31 cellular contexts compared by ENCODE assay signal in genomic region chr11:91596111-91596510, GRCh38.
DNase-seq lines count a peak whose midpoint lies in the region; ATAC-seq, FAIRE-seq and TF ChIP-seq lines count a peak whose summit lies in the region.
"Had no signal": no experiment of that assay in that cellular context is flagged by ENCODE, and none has a peak within 500 bp of the region (broad histone marks: within the 10 kb centered on the region; RNA-seq: fewer than 3 reads in every experiment).

No MANE protein-coding gene starts in this region.

- in situ Hi-C loops in K562 (cut with MboI) = no loop called here

- no peak overlapping the region for H3K9ac ChIP-seq in PC-3 (ENCODE audit: low read length)
- H3K9ac ChIP-seq in K562 (ENCODE audit: insufficient read depth in 1 of 2, low read depth in 2 of 2, low read length in 2 of 2) = no peak overlapping the region
- H3K9ac ChIP-seq: BLaER1; BLaER1 treated with 17β-estradiol and CSF1 and Interleukin-3, amounts not matched to agents 10 nM and 100 nM had no signal

- H3F3A ChIP-seq in PC-3 (ENCODE audit: low read length, unreplicated experiment) = no peaks in the 10 kb centered on the region

- H4K20me1 ChIP-seq in PC-3 (ENCODE audit: low read length) = no peaks in the 10 kb centered on the region
- no peaks in the 10 kb centered on the region for H4K20me1 ChIP-seq in K562 (replicated peaks; ENCODE audit: control insufficient read depth, insufficient read depth, low read length)
- H4K20me1 ChIP-seq: BLaER1; BLaER1 treated with 17β-estradiol and CSF1 and Interleukin-3, amounts not matched to agents 10 nM and 100 nM had no signal

- H3K4me1 ChIP-seq in PC-3 (ENCODE audit: insufficient read depth, low read length) = no peaks in the 10 kb centered on the region
- H3K4me1 ChIP-seq in K562 (replicated peaks in 1 of 2; ENCODE audit: control insufficient read depth in 2 of 2, insufficient read depth in 2 of 2, low read length in 2 of 2) = no peaks in the 10 kb centered on the region
- H3K4me1 ChIP-seq in heart left ventricle = no peaks in the 10 kb centered on the region
- H3K4me1 ChIP-seq: A549, Caco-2 had no signal

- ATAC-seq in PC-3 (no peak), K562 (no peak), HG02973 (IDR thresholded peaks at IDR 0.05; ENCODE audit: unreplicated experiment) (no peak), heart left ventricle (no peak)
- ATAC-seq: A549; CD8-positive, alpha-beta T cell had no signal

- H3K4me2 ChIP-seq in PC-3 (ENCODE audit: low read length) (no peak overlapping the region), K562 (ENCODE audit: insufficient read depth, low read length) (no peak overlapping the region)
- H3K4me2 ChIP-seq: A549; BLaER1; BLaER1 treated with 17β-estradiol and CSF1 and Interleukin-3, amounts not matched to agents 10 nM and 100 nM had no signal

- TF ChIP-seq CTCF in PC-3 (conservative IDR thresholded peaks at IDR 0.05; ENCODE audit: low read depth, low read length) (no peak), K562 (IDR thresholded peaks at IDR 0.05 in 2 of 3, conservative IDR thresholded peaks at IDR 0.05 in 1 of 3; ENCODE audit: insufficient read depth in 2 of 3, low read depth in 1 of 3, low read length in 3 of 3) (no peak), heart left ventricle (IDR thresholded peaks at IDR 0.05) (no peak)

- TF ChIP-seq POLR2A in K562 (conservative IDR thresholded peaks at IDR 0.05) (no peak), heart left ventricle (IDR thresholded peaks at IDR 0.05) (no peak)

- H3K9me2 ChIP-seq in PC-3 (replicated peaks; ENCODE audit: low read length) = no peaks in the 10 kb centered on the region

- H3K4me3 ChIP-seq in PC-3 (ENCODE audit: low read length) = no peak overlapping the region
- no peak overlapping the region for H3K4me3 ChIP-seq in K562
- no peak overlapping the region for H3K4me3 ChIP-seq in heart left ventricle
- H3K4me3 ChIP-seq: A549; BLaER1; BLaER1 treated with 17β-estradiol and CSF1 and Interleukin-3, amounts not matched to agents 10 nM and 100 nM had no signal

- CTCF ChIA-PET in PC-3 (lab: Charles Lee) = no interaction called here
- CTCF ChIA-PET in K562 (lab: Yijun Ruan, JAX; ENCODE audit: low intra/inter-chr PET ratio) = no interaction called here

- H3K79me2 ChIP-seq in PC-3 (ENCODE audit: low read length) = no peaks in the 10 kb centered on the region
- no peaks in the 10 kb centered on the region for H3K79me2 ChIP-seq in K562 (ENCODE audit: control insufficient read depth, insufficient read depth, low read length)

- 0% methylated on average over 1 of the region's 1 CpG for WGBS in K562 (ENCODE audit: insufficient coverage, low coverage, missing lambda C conversion rate)
- 78 to 90% (median 81%) methylated on average over 1 of the region's 1 CpG for WGBS in heart left ventricle, 4 donors

- no peaks in the 10 kb centered on the region for H3K36me3 ChIP-seq in PC-3 (ENCODE audit: low read depth, low read length)
- no peaks in the 10 kb centered on the region for H3K36me3 ChIP-seq in K562 (ENCODE audit: control insufficient read depth, insufficient read depth, low read length)
- no peaks in the 10 kb centered on the region for H3K36me3 ChIP-seq in heart left ventricle
- H3K36me3 ChIP-seq: BE2C; BLaER1; BLaER1 treated with 17β-estradiol and CSF1 and Interleukin-3, amounts not matched to agents 10 nM and 100 nM had no signal

- H2AFZ ChIP-seq in PC-3 (ENCODE audit: low read length) (no peak overlapping the region), K562 (ENCODE audit: low read depth, low read length) (no peak overlapping the region)

- H3K27ac ChIP-seq in PC-3 (ENCODE audit: low read length) = no peak overlapping the region
- no peak overlapping the region for H3K27ac ChIP-seq in K562 (ENCODE audit: extremely low read depth, low read depth, low read length)
- H3K27ac ChIP-seq in heart left ventricle = no peak overlapping the region
- H3K27ac ChIP-seq: 22Rv1; A549; BLaER1; BLaER1 treated with 17β-estradiol and CSF1 and Interleukin-3, amounts not matched to agents 10 nM and 100 nM; C4-2B had no signal

- intact Hi-C loops in PC-3 (cut with micrococcal nuclease) = no loop called here
- intact Hi-C loops in K562 (cut with micrococcal nuclease) = loop anchor here (10.0 kb wide), 1 partner anchor 61 kb away; no protein-coding TSS in a partner anchor
- intact Hi-C loops in heart left ventricle (cut with DNase I) = no loop called here

- peaks cover 5% of the 10 kb centered on the region for H3K9me3 ChIP-seq in PC-3 (ENCODE audit: low read length)
- peaks cover 2% of the 10 kb centered on the region; the same call in 1 of the 2 replicates for H3K9me3 ChIP-seq in K562 (replicated peaks; ENCODE audit: control insufficient read depth, insufficient read depth, low read depth, low read length)
- peaks cover 0 to 18% (median 7%) of the 10 kb centered on the region in 12 donors for H3K9me3 ChIP-seq in heart left ventricle
- H3K9me3 ChIP-seq: BE2C had no signal

- H3K27me3 ChIP-seq in PC-3 (ENCODE audit: low read length) (no peaks in the 10 kb centered on the region), K562 (ENCODE audit: control insufficient read depth in 2 of 2, insufficient read depth in 2 of 2, low read length in 2 of 2) (no peaks in the 10 kb centered on the region), heart left ventricle (no peaks in the 10 kb centered on the region)
- H3K27me3 ChIP-seq: BE2C; BLaER1; BLaER1 treated with 17β-estradiol and CSF1 and Interleukin-3, amounts not matched to agents 10 nM and 100 nM had no signal

- no peak for FAIRE-seq in K562 (lab: Jason Lieb, UNC)
- FAIRE-seq: A204.1, A549, D721Med had no signal

- POLR2A ChIA-PET in PC-3 (lab: Charles Lee; ENCODE audit: unreplicated experiment) (no interaction called here), K562 (lab: Yijun Ruan, JAX) (interaction anchor here (0.7 kb wide), 1 partner anchor 238 kb away, joined by 4 read pairs; no protein-coding TSS in a partner anchor)

- no peaks in the 10 kb centered on the region for H3K9me1 ChIP-seq in K562 (ENCODE audit: control insufficient read depth, insufficient read depth, low read length)

- BruUV-seq in PC-3 (replicated peaks; lab: Mats Ljungman, UMichigan) (no TSS peak), K562 (replicated peaks; lab: Mats Ljungman, UMichigan) (no TSS peak)

- no peak for TF ChIP-seq EP300 in K562 (IDR thresholded peaks at IDR 0.05; ENCODE audit: low read length)

- TF ChIP-seq RAD21 in K562 (CRISPR knock-in tag; conservative IDR thresholded peaks at IDR 0.05 in 1 of 2, IDR thresholded peaks at IDR 0.05 in 1 of 2) = no peak

- DNase-seq in PC-3 = peak; percentile 12
- DNase-seq in K562 (ENCODE audit: extremely low read depth in 1 of 4, low spot score in 3 of 4) = no peak
- no peak for DNase-seq in heart left ventricle
- DNase-seq: 8988T; ACHN; AML-193; C1 segment of cervical spinal cord; Caco-2; Calu3; CD4-positive, alpha-beta memory T cell; CD4-positive, alpha-beta T cell; CD4-positive, CD25-positive, alpha-beta regulatory T cell; CD8-positive, alpha-beta memory T cell; CD8-positive, alpha-beta T cell; COR-L47; DMS 273 treated with DMSO at 0.1 percent for 48 hours; DMS153; DMS53; DMS79; DMS79 treated with DMSO at 0.1 percent for 48 hours; DND-41; EL had no signal

TF ChIP-seq in K562, 482 proteins besides CTCF, POLR2A, EP300 and RAD21:
- TF ChIP-seq HNRNPLL (IDR thresholded peaks at IDR 0.05; ENCODE audit: low read depth, low read length, poor library complexity, severe bottlenecking) (no peak), FOSL1 (tag; conservative IDR thresholded peaks at IDR 0.05) (0 out of 2 replicates have a peak, but pooled peaks have one; percentile 22), STAG1 (CRISPR knock-in tag; IDR thresholded peaks at IDR 0.05; ENCODE audit: borderline replicate concordance) (no peak), FOXJ3 (CRISPR knock-in tag; IDR thresholded peaks at IDR 0.05) (no peak), E2F6 (IDR thresholded peaks at IDR 0.05; ENCODE audit: borderline replicate concordance in 1 of 2, extremely low read depth in 1 of 2, insufficient read depth in 1 of 2, insufficient read length in 1 of 2, low read depth in 1 of 2, low read length in 1 of 2, poor library complexity in 1 of 2, severe bottlenecking in 1 of 2) (no peak), NR1H2 (CRISPR knock-in tag; IDR thresholded peaks at IDR 0.05) (no peak)
TF ChIP-seq in K562: peak in this region for 1.
